18 cellular contexts compared by ENCODE assay signal in the genomic region with DNA sequence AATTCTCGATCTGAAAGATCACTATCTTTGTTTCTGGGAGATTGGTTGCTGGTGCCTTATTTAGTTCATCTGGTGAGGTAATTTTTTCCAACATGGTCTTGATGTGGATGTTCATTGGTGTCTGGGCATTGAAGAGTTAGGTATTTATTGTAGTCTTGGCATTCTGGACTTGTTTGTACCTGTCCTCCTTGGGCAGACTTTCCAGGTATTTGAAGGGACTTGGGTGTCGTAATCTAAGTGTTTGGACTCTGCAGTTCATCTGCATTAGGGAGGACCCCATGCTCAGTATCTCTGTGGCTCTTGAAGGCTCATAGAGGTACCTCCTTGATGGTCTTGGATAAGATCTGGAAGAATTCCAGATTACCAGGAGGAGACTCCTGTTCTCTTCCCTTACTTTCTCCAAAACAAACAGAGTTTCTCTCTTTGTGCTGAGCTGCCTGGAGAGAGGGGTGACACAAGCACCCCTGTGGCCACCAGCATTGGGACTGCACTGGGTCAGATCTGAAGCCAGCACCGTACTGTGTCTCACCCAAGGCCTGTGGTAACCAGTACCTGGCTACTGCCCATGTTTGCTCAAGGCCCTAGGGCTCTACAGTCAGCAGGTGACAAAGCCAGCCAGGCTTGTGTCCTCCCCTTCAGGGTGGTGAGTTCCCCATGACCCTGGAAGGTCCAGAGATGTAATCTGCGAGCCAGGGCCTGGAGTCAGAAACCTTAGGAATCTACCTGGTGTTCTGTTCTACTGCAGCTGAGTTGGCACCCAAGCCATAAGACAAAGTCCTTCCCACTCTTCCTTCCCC. TPM values are rescaled to one million over a fixed set of nuclear protein-coding genes. Genes with fewer than 3 reads are reported as not detected.
A peak's percentile ranks its signal among the peaks of the same experiment; 100 is the strongest.
DNase-seq lines count a peak whose midpoint lies in the region; ATAC-seq and TF ChIP-seq lines count a peak whose summit lies in the region.
"Had no signal": no experiment of that assay in that cellular context is flagged by ENCODE, and none has a peak within 500 bp of the region (broad histone marks: within the 10 kb centered on the region; RNA-seq: fewer than 3 reads in every experiment).

No MANE protein-coding gene starts in this region.

- H3F3A ChIP-seq in neural progenitor cell (ENCODE audit: low read depth): peaks cover 11% of the 10 kb centered on the region

- no peak overlapping the region for H3K9ac ChIP-seq in neural progenitor cell

- H3K4me1 Mint-ChIP-seq in activated T-helper 2 cell treated with anti-CD3 and anti-CD28 coated beads, Interferon-gamma antibody, Interleukin-2, Interleukin-4, amounts not matched to agents 10 μg/mL and 5 μg/mL and 100 μg/mL, durations not matched to agents 14 hours and 24 hours and 36 hours (ENCODE audit: low read depth): peaks cover 6% of the 10 kb centered on the region
- peaks cover 9% of the 10 kb centered on the region for H3K4me1 Mint-ChIP-seq in neural progenitor cell

- no peak for ATAC-seq in HG02973 (IDR thresholded peaks at IDR 0.05; ENCODE audit: unreplicated experiment)
- no peak for ATAC-seq in heart right ventricle

- no peaks in the 10 kb centered on the region for H4K20me1 ChIP-seq in neural progenitor cell (ENCODE audit: low read depth)

- H3K27me3 Mint-ChIP-seq in activated T-helper 2 cell treated with anti-CD3 and anti-CD28 coated beads, Interferon-gamma antibody, Interleukin-2, Interleukin-4, amounts not matched to agents 10 μg/mL and 5 μg/mL and 100 μg/mL, durations not matched to agents 14 hours and 24 hours and 36 hours (ENCODE audit: low read depth): peaks cover 7% of the 10 kb centered on the region
- no peaks in the 10 kb centered on the region for H3K27me3 Mint-ChIP-seq in neural progenitor cell (ENCODE audit: insufficient read depth, low read depth)

- intact Hi-C loops in activated T-helper 2 cell treated with anti-CD3 and anti-CD28 coated beads, Interferon-gamma antibody, Interleukin-2, Interleukin-4, amounts not matched to agents 10 μg/mL and 5 μg/mL and 100 μg/mL, durations not matched to agents 14 hours and 24 hours and 36 hours (cut with micrococcal nuclease): no loop called here
- intact Hi-C loops in heart right ventricle (cut with DNase I): loop anchor here in 1 of 10 donors (10.0 kb wide), 1 partner anchor 143 kb away; no protein-coding TSS in a partner anchor

- H3K36me3 ChIP-seq in esophagus (ENCODE audit: control insufficient read depth in 2 of 2, insufficient read depth in 2 of 2, low read length in 1 of 2): peaks cover 0 to 2% of the 10 kb centered on the region in 2 donors
- H3K36me3 ChIP-seq in neural progenitor cell: peaks cover 3% of the 10 kb centered on the region
- no peaks in the 10 kb centered on the region for H3K36me3 ChIP-seq in MG63
- no peaks in the 10 kb centered on the region for H3K36me3 ChIP-seq in heart right ventricle
- H3K36me3 ChIP-seq: HAP-1 had no signal

- DNase-seq in GDM1 (lab: John Stamatoyannopoulos, UW) (peak; percentile 23), neural progenitor cell (ENCODE audit: low spot score) (no peak), MG63 (no peak), heart right ventricle (no peak)
- no peak for DNase-seq in activated T-helper 2 cell treated with anti-CD3 and anti-CD28 coated beads, Interferon-gamma antibody, Interleukin-2, Interleukin-4, amounts not matched to agents 10 μg/mL and 5 μg/mL and 100 μg/mL, durations not matched to agents 14 hours and 24 hours and 36 hours (ENCODE audit: low spot score)
- DNase-seq in activated CD4-positive, alpha-beta T cell treated with anti-CD3 and anti-CD28 coated beads for 4 hours: no peak
- DNase-seq: CD4-positive, alpha-beta T cell; DMS79 treated with DMSO at 0.1 percent for 48 hours; GF-D8; IMR-90; NCI-H1436 treated with DMSO at 0.1 percent for 48 hours; NCI-H226; NCI-H526 treated with DMSO at 0.1 percent for 48 hours; RPMI8226 had no signal

- no peak overlapping the region for H3K4me2 ChIP-seq in neural progenitor cell

- H2AFZ ChIP-seq in neural progenitor cell (replicated peaks): peak overlapping the region; percentile 22

- peak overlapping the region; percentile 34 for H3K27ac Mint-ChIP-seq in activated T-helper 2 cell treated with anti-CD3 and anti-CD28 coated beads, Interferon-gamma antibody, Interleukin-2, Interleukin-4, amounts not matched to agents 10 μg/mL and 5 μg/mL and 100 μg/mL, durations not matched to agents 14 hours and 24 hours and 36 hours
- H3K27ac Mint-ChIP-seq in neural progenitor cell: no peak overlapping the region
- H3K27ac Mint-ChIP-seq: CD4-positive, alpha-beta T cell had no signal

- H3K9me3 ChIP-seq in esophagus (ENCODE audit: control insufficient read depth in 2 of 2, insufficient read depth in 1 of 2, low read depth in 1 of 2, low read length in 1 of 2) (no peaks in the 10 kb centered on the region), neural progenitor cell (ENCODE audit: low read depth) (no peaks in the 10 kb centered on the region), MG63 (no peaks in the 10 kb centered on the region), heart right ventricle (peaks cover 0 to 15% (median 3%) of the 10 kb centered on the region in 11 donors)
- H3K9me3 ChIP-seq: HAP-1 had no signal

- no peaks in the 10 kb centered on the region for H3K9me3 Mint-ChIP-seq in activated T-helper 2 cell treated with anti-CD3 and anti-CD28 coated beads, Interferon-gamma antibody, Interleukin-2, Interleukin-4, amounts not matched to agents 10 μg/mL and 5 μg/mL and 100 μg/mL, durations not matched to agents 14 hours and 24 hours and 36 hours
- H3K9me3 Mint-ChIP-seq in neural progenitor cell: peaks cover 15% of the 10 kb centered on the region
- H3K9me3 Mint-ChIP-seq: CD4-positive, alpha-beta T cell had no signal

- H3K4me3 Mint-ChIP-seq in activated T-helper 2 cell treated with anti-CD3 and anti-CD28 coated beads, Interferon-gamma antibody, Interleukin-2, Interleukin-4, amounts not matched to agents 10 μg/mL and 5 μg/mL and 100 μg/mL, durations not matched to agents 14 hours and 24 hours and 36 hours (ENCODE audit: low read depth): no peak overlapping the region
- H3K4me3 Mint-ChIP-seq in neural progenitor cell: no peak overlapping the region
- H3K4me3 Mint-ChIP-seq: CD4-positive, alpha-beta T cell had no signal

- H3K27me3 ChIP-seq in esophagus (ENCODE audit: control insufficient read depth in 1 of 2, insufficient read depth in 2 of 2, low read length in 2 of 2) (no peaks in the 10 kb centered on the region), neural progenitor cell (no peaks in the 10 kb centered on the region), MG63 (no peaks in the 10 kb centered on the region), heart right ventricle (no peaks in the 10 kb centered on the region)

- H3K27ac ChIP-seq in esophagus (ENCODE audit: low read depth in 2 of 2, low read length in 1 of 2) (peak overlapping the region; percentile 61 to 85), neural progenitor cell (no peak overlapping the region), heart right ventricle (no peak overlapping the region)

- peaks cover 0 to 10% of the 10 kb centered on the region in 2 donors for H3K4me1 ChIP-seq in esophagus (ENCODE audit: control insufficient read depth in 2 of 2, insufficient read depth in 2 of 2, low read length in 1 of 2)
- H3K4me1 ChIP-seq in neural progenitor cell: peaks cover 15% of the 10 kb centered on the region
- H3K4me1 ChIP-seq in heart right ventricle: no peaks in the 10 kb centered on the region
- H3K4me1 ChIP-seq: HAP-1 had no signal

- 57 to 63% methylated on average over 4 of the region's 4 CpGs for WGBS in esophagus, 2 donors
- WGBS in heart right ventricle, 2 donors: 86 to 87% methylated on average over 4 of the region's 4 CpGs

- H3K36me3 Mint-ChIP-seq in activated T-helper 2 cell treated with anti-CD3 and anti-CD28 coated beads, Interferon-gamma antibody, Interleukin-2, Interleukin-4, amounts not matched to agents 10 μg/mL and 5 μg/mL and 100 μg/mL, durations not matched to agents 14 hours and 24 hours and 36 hours (ENCODE audit: low read depth): no peaks in the 10 kb centered on the region
- H3K36me3 Mint-ChIP-seq in neural progenitor cell: no peaks in the 10 kb centered on the region

- no peak for TF ChIP-seq CTCF in neural progenitor cell (IDR thresholded peaks at IDR 0.05)
- TF ChIP-seq CTCF in heart right ventricle (IDR thresholded peaks at IDR 0.05): no peak

- H3K4me3 ChIP-seq in esophagus (ENCODE audit: low read depth in 1 of 2, low read length in 2 of 2): no peak overlapping the region
- no peak overlapping the region for H3K4me3 ChIP-seq in neural progenitor cell
- no peak overlapping the region for H3K4me3 ChIP-seq in MG63
- no peak overlapping the region for H3K4me3 ChIP-seq in heart right ventricle
- H3K4me3 ChIP-seq: HAP-1 had no signal

- no peaks in the 10 kb centered on the region for H3K79me2 ChIP-seq in neural progenitor cell (ENCODE audit: low read depth)

RNA-seq across cellular contexts. Expression of a gene that starts 5.3 kb away (rescaled TPM):
- total RNA-seq in activated T-helper 2 cell treated with anti-CD3 and anti-CD28 coated beads, Interferon-gamma antibody, Interleukin-2, Interleukin-4, amounts not matched to agents 10 μg/mL and 5 μg/mL and 100 μg/mL, durations not matched to agents 14 hours and 24 hours and 36 hours: not detected in 2 replicates
- polyA plus RNA-seq in esophagus: 100 to 1,000 TPM; 477 to 614 TPM
- 0.15 and 0.43 TPM in 2 replicates for total RNA-seq in neural progenitor cell (ENCODE audit: low replicate concordance)
- total RNA-seq in MG63 (2014; rRNA removed; shearing (Covaris generic); ENCODE audit: low replicate concordance): not detected in 2 replicates
- total RNA-seq in heart right ventricle: under 1 TPM in 1 of 10 donors, not detected in 9; 0.20 TPM
- under 1 TPM in 1 of 2 donors, not detected in 1; 0.13 TPM for polyA plus RNA-seq in heart right ventricle
- total RNA-seq: CD4-positive, alpha-beta T cell; HT-29; IMR-90 had no signal
- polyA plus RNA-seq: IMR-90 had no signal

Comparison
In these comparisons a context has a peak if more than half of its experiments do, and no peak if none do; other contexts are left out.
1. H3K27ac ChIP-seq: peak in esophagus (2 of 2); none in neural progenitor cell (single experiment) and heart right ventricle (0 of 10).